Comparison of ENCODE assay signal across 1 cellular context in the genomic region with DNA sequence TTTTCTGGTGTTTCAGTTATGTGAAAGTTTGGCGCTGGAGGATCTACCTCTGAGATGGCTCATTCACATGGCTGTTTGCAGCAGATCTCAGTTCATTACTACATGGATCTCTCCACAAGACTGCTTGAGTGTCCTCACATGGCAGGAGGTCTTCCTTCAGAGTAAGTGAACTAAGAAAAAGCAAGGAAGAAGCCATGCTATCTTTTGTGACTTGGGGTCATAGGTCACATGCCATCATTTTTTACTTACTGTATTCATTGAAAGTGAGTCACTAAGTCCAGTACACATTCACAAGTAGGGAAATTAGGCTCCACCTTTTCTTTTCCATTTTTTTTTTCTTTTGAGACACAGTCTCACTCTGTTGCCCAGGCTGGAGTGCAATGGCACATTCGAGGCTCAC.
TF ChIP-seq lines count a peak whose summit lies in the region.

No MANE protein-coding gene starts in this region.

TF ChIP-seq in K562, 482 proteins besides CTCF, POLR2A, EP300 and RAD21:
- TF ChIP-seq PHF20 (IDR thresholded peaks at IDR 0.05; ENCODE audit: partially characterized antibody) (no peak), NR2C1 (IDR thresholded peaks at IDR 0.05) (peak; percentile 72), NR2C1 (tag; IDR thresholded peaks at IDR 0.05) (peak; percentile 37; the same call in 1 of the 2 replicates)
- TF ChIP-seq, protein P1, sequence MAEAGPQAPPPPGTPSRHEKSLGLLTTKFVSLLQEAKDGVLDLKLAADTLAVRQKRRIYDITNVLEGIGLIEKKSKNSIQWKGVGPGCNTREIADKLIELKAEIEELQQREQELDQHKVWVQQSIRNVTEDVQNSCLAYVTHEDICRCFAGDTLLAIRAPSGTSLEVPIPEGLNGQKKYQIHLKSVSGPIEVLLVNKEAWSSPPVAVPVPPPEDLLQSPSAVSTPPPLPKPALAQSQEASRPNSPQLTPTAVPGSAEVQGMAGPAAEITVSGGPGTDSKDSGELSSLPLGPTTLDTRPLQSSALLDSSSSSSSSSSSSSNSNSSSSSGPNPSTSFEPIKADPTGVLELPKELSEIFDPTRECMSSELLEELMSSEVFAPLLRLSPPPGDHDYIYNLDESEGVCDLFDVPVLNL (CRISPR knock-in tag; IDR thresholded peaks at IDR 0.05; ENCODE audit: low read depth), result no peak
